Comparison of ENCODE assay signal across 26 cellular contexts in the genomic region with DNA sequence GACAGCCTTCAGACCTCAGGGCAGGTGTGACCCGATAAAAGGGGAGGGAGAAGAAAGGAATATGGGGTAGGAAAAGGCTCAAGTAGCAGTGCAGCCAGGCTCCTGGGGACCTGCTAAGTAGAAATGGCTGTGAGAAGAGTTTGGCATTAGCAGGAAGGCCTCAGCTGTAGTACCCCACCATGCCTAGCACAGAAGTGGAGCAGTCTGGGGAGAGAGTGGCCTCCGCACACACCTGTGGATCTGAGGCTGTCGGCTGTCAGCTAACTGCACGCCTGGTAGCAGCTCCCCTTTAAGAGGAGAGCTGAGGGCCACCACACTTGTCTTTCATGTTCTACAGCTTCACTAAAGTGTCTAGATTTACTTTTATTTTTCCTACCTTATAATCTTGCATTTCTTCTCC. TPM values are rescaled to one million over a fixed set of nuclear protein-coding genes. Genes with fewer than 3 reads are reported as not detected.
DNase-seq lines count a peak whose midpoint lies in the region; ATAC-seq and TF ChIP-seq lines count a peak whose summit lies in the region.
"Had no signal": no experiment of that assay in that cellular context is flagged by ENCODE, and none has a peak within 500 bp of the region (broad histone marks: within the 10 kb centered on the region; RNA-seq: fewer than 3 reads in every experiment).

No MANE protein-coding gene starts in this region.

- H3K27me3 ChIP-seq in CD8-positive, alpha-beta memory T cell (ENCODE audit: insufficient read depth, low read length, poor library complexity, severe bottlenecking) = no peaks in the 10 kb centered on the region
- no peaks in the 10 kb centered on the region for H3K27me3 ChIP-seq in gastrocnemius medialis
- H3K27me3 ChIP-seq in ascending aorta = no peaks in the 10 kb centered on the region
- H3K27me3 ChIP-seq: cardiac muscle cell, MG63, Peyer's patch had no signal

- H3K27me3 Mint-ChIP-seq in activated naive CD4-positive, alpha-beta T cell treated with anti-CD3 and anti-CD28 coated beads for 36 hours (ENCODE audit: low read depth) = no peaks in the 10 kb centered on the region
- no peaks in the 10 kb centered on the region for H3K27me3 Mint-ChIP-seq in CD8-positive, alpha-beta memory T cell
- no peaks in the 10 kb centered on the region for H3K27me3 Mint-ChIP-seq in effector memory CD8-positive, alpha-beta T cell
- H3K27me3 Mint-ChIP-seq: IgD-negative memory B cell had no signal

- no peak overlapping the region for H3K4me3 ChIP-seq in CD8-positive, alpha-beta memory T cell (ENCODE audit: low read length)
- H3K4me3 ChIP-seq in gastrocnemius medialis = no peak overlapping the region
- H3K4me3 ChIP-seq in ascending aorta = no peak overlapping the region
- H3K4me3 ChIP-seq: cardiac muscle cell, MG63, Peyer's patch had no signal

- in situ Hi-C loops in gastrocnemius medialis (cut with MboI; ENCODE audit: low sequenced_read_pairs in 4 of 4) = no loop called here

- no peak overlapping the region for H3K4me3 Mint-ChIP-seq in activated naive CD4-positive, alpha-beta T cell treated with anti-CD3 and anti-CD28 coated beads for 36 hours
- no peak overlapping the region for H3K4me3 Mint-ChIP-seq in CD8-positive, alpha-beta memory T cell
- H3K4me3 Mint-ChIP-seq in effector memory CD8-positive, alpha-beta T cell = no peak overlapping the region
- H3K4me3 Mint-ChIP-seq: CD14-positive monocyte, IgD-negative memory B cell had no signal

- no peak overlapping the region for H3K27ac Mint-ChIP-seq in activated naive CD4-positive, alpha-beta T cell treated with anti-CD3 and anti-CD28 coated beads for 36 hours
- H3K27ac Mint-ChIP-seq in CD8-positive, alpha-beta memory T cell = peak overlapping the region in 5 of 8 donors; percentile 1 to 92 (median 56)
- peak overlapping the region; percentile 9 to 14 for H3K27ac Mint-ChIP-seq in effector memory CD8-positive, alpha-beta T cell
- H3K27ac Mint-ChIP-seq: CD14-positive monocyte had no signal

- no peaks in the 10 kb centered on the region for H3K36me3 Mint-ChIP-seq in activated naive CD4-positive, alpha-beta T cell treated with anti-CD3 and anti-CD28 coated beads for 36 hours (ENCODE audit: low read depth)
- no peaks in the 10 kb centered on the region for H3K36me3 Mint-ChIP-seq in CD8-positive, alpha-beta memory T cell
- H3K36me3 Mint-ChIP-seq in effector memory CD8-positive, alpha-beta T cell (ENCODE audit: insufficient read depth) = no peaks in the 10 kb centered on the region
- H3K36me3 Mint-ChIP-seq: CD14-positive monocyte, IgD-negative memory B cell had no signal

- intact Hi-C loops in activated naive CD4-positive, alpha-beta T cell treated with anti-CD3 and anti-CD28 coated beads for 36 hours (cut with micrococcal nuclease) = loop anchor here (10.0 kb wide), 1 partner anchor 791 kb away; no protein-coding TSS in a partner anchor
- intact Hi-C loops in gastrocnemius medialis (cut with DNase I; ENCODE audit: low total_unique reads) (no loop called here), ascending aorta (cut with DNase I) (no loop called here), posterior cingulate gyrus (cut with DNase I) (no loop called here)

- no peak for TF ChIP-seq CTCF in gastrocnemius medialis (IDR thresholded peaks at IDR 0.05 in 4 of 5, conservative IDR thresholded peaks at IDR 0.05 in 1 of 5)
- no peak for TF ChIP-seq CTCF in ascending aorta (IDR thresholded peaks at IDR 0.05)

- CTCF ChIA-PET in activated naive CD4-positive, alpha-beta T cell treated with anti-CD3 and anti-CD28 coated beads for 36 hours (lab: Charles Lee) = no interaction called here
- CTCF ChIA-PET in CD8-positive, alpha-beta memory T cell (lab: Charles Lee) = interaction anchor here (0.8 to 1.0 kb wide), 2 partner anchors 8 to 34 kb away, joined by 3 read pairs; no protein-coding TSS in a partner anchor

- H3K9me3 Mint-ChIP-seq in activated naive CD4-positive, alpha-beta T cell treated with anti-CD3 and anti-CD28 coated beads for 36 hours = no peaks in the 10 kb centered on the region
- no peaks in the 10 kb centered on the region for H3K9me3 Mint-ChIP-seq in CD8-positive, alpha-beta memory T cell
- no peaks in the 10 kb centered on the region for H3K9me3 Mint-ChIP-seq in effector memory CD8-positive, alpha-beta T cell
- H3K9me3 Mint-ChIP-seq: IgD-negative memory B cell had no signal

- no peak for TF ChIP-seq POLR2A in gastrocnemius medialis (IDR thresholded peaks at IDR 0.05)

- no peak overlapping the region for H3K27ac ChIP-seq in CD8-positive, alpha-beta memory T cell (ENCODE audit: low read depth, low read length)
- H3K27ac ChIP-seq in gastrocnemius medialis = peak overlapping the region; percentile 10 to 44 (median 23)
- H3K27ac ChIP-seq in ascending aorta = no peak overlapping the region
- H3K27ac ChIP-seq: cardiac muscle cell, epithelial cell of prostate, Peyer's patch had no signal

- H3K4me1 Mint-ChIP-seq in activated naive CD4-positive, alpha-beta T cell treated with anti-CD3 and anti-CD28 coated beads for 36 hours (ENCODE audit: low read depth) = peaks cover 39% of the 10 kb centered on the region
- peaks cover 26 to 33% (median 26%) of the 10 kb centered on the region in 3 donors for H3K4me1 Mint-ChIP-seq in CD8-positive, alpha-beta memory T cell
- H3K4me1 Mint-ChIP-seq in effector memory CD8-positive, alpha-beta T cell (ENCODE audit: low read depth in 2 of 2) = peaks cover 19 to 24% of the 10 kb centered on the region in 2 donors

- no peak for ATAC-seq in effector memory CD8-positive, alpha-beta T cell (replicated peaks)
- ATAC-seq in gastrocnemius medialis = no peak
- ATAC-seq: activated CD4-positive, CD25-positive, alpha-beta regulatory T cell treated with anti-CD3 and anti-CD28 coated beads, Interleukin-2, amount 50 U/mL, for 24 hours had no signal

- H3K36me3 ChIP-seq in CD8-positive, alpha-beta memory T cell (ENCODE audit: insufficient read depth, low read length) = no peaks in the 10 kb centered on the region
- H3K36me3 ChIP-seq in gastrocnemius medialis = no peaks in the 10 kb centered on the region
- no peaks in the 10 kb centered on the region for H3K36me3 ChIP-seq in ascending aorta
- H3K36me3 ChIP-seq: cardiac muscle cell, MG63, Peyer's patch had no signal

- POLR2A ChIA-PET in CD8-positive, alpha-beta memory T cell (lab: Charles Lee) = no interaction called here

- DNase-seq in activated naive CD4-positive, alpha-beta T cell treated with anti-CD3 and anti-CD28 coated beads for 36 hours = peak; percentile 17
- DNase-seq in activated naive CD4-positive, alpha-beta T cell treated with anti-CD3 and anti-CD28 coated beads, Interleukin-2, amount 50 U/mL, for 16 hours = no peak
- DNase-seq in CD8-positive, alpha-beta memory T cell = peak in 1 of 5 donors; percentile 33
- no peak for DNase-seq in effector memory CD8-positive, alpha-beta T cell
- DNase-seq in gastrocnemius medialis = no peak
- DNase-seq in ascending aorta (ENCODE audit: low spot score in 2 of 2) = no peak
- DNase-seq in posterior cingulate gyrus = no peak
- no peak for DNase-seq in medulla oblongata (ENCODE audit: extremely low spot score)
- DNase-seq: ACHN, amygdala, dermis blood vessel endothelial cell, DMS153, foreskin fibroblast, GF-D8, hippocampal formation, islet precursor cell, MG63, NCI-H1417 treated with DMSO at 0.1 percent for 48 hours, NCI-H510A, Peyer's patch, T-helper 9 cell had no signal

- H3K9me3 ChIP-seq in CD8-positive, alpha-beta memory T cell (ENCODE audit: low read length) = no peaks in the 10 kb centered on the region
- H3K9me3 ChIP-seq in gastrocnemius medialis = no peaks in the 10 kb centered on the region
- no peaks in the 10 kb centered on the region for H3K9me3 ChIP-seq in ascending aorta
- H3K9me3 ChIP-seq: MG63, Peyer's patch had no signal

- peaks cover 22% of the 10 kb centered on the region for H3K4me1 ChIP-seq in CD8-positive, alpha-beta memory T cell (ENCODE audit: insufficient read depth, low read length)
- H3K4me1 ChIP-seq in gastrocnemius medialis (peaks cover 0 to 13% of the 10 kb centered on the region in 2 donors), ascending aorta (no peaks in the 10 kb centered on the region)

RNA-seq across cellular contexts. Expression of a gene that starts 24.5 kb away (rescaled TPM):
- under 1 TPM; 0.25 to 0.31 TPM for total RNA-seq in activated naive CD4-positive, alpha-beta T cell treated with anti-CD3 and anti-CD28 coated beads for 36 hours
- under 1 TPM; 0.04 to 0.24 TPM for total RNA-seq in CD8-positive, alpha-beta memory T cell
- polyA plus RNA-seq in CD8-positive, alpha-beta memory T cell = 0.07 TPM
- total RNA-seq in gastrocnemius medialis (1 to 10 TPM; 2.2 to 3.6 (median 2.7) TPM), ascending aorta (6.0 TPM)

Comparison
In these comparisons a context has a peak if more than half of its experiments do, and no peak if none do; other contexts are left out.
1. H3K27ac ChIP-seq: peak in gastrocnemius medialis (4 of 4); none in CD8-positive, alpha-beta memory T cell (single experiment) and ascending aorta (0 of 2).